ENCODE assay signal across 2 cellular contexts in the genomic region with DNA sequence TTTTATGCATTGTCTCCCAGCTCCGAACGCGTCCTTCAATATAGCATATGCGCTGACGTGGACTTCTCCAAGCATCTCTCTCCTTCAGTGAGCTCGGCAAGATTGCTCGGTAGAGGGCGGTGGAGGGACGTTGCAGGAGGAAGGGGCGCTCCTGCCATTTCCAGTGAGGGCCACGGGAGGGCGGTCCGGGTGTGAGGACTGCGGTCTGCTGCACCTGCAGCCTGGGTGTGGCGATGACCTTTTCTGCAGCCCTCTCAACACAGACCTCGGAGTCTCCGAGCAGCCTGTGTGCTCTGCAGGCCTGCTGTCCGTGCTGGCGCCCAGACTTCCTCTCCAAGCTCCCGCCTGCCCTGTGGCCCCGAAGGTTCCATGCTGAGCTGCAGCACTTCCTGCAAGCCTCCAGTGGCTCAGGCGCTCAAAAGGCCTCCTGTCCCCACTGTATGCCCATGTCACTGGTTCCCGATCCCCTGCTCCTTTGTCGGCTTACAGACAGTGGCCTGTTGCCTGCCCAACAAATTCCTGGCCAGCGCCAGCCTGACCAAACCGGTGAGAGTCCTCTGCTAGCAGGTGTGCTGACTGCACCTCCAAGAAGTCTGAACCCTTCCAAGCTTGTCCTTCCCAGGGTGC.
TF ChIP-seq lines count a peak whose summit lies in the region.

No MANE protein-coding gene starts in this region.

TF ChIP-seq in HCT116, 20 proteins besides CTCF, POLR2A, EP300 and RAD21:
- TF ChIP-seq JUND (IDR thresholded peaks at IDR 0.05): no peak
- TF ChIP-seq, protein P1, sequence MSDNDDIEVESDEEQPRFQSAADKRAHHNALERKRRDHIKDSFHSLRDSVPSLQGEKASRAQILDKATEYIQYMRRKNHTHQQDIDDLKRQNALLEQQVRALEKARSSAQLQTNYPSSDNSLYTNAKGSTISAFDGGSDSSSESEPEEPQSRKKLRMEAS (IDR thresholded peaks at IDR 0.05): peak; percentile 61
- TF ChIP-seq POLR2AphosphoS5 (IDR thresholded peaks at IDR 0.05; ENCODE audit: low read depth, low read length): no peak
- TF ChIP-seq EGR1 (IDR thresholded peaks at IDR 0.05; ENCODE audit: low read depth): no peak
- peak; percentile 87 for TF ChIP-seq CBX3 (IDR thresholded peaks at IDR 0.05; ENCODE audit: low read depth)
- TF ChIP-seq CEBPB (IDR thresholded peaks at IDR 0.05; ENCODE audit: low read depth): no peak
- no peak for TF ChIP-seq ZNF274 (IDR thresholded peaks at IDR 0.05; ENCODE audit: low read depth, low read length)
- no peak for TF ChIP-seq SP1 (IDR thresholded peaks at IDR 0.05; ENCODE audit: low read depth)
- no peak for TF ChIP-seq FOSL1 (IDR thresholded peaks at IDR 0.05; ENCODE audit: low read depth)
- no peak for TF ChIP-seq ZBTB33 (IDR thresholded peaks at IDR 0.05; ENCODE audit: extremely low read depth, insufficient replicate concordance, low read length)
- peak; percentile 65 for TF ChIP-seq YY1 (IDR thresholded peaks at IDR 0.05; ENCODE audit: extremely low read depth, insufficient replicate concordance, low read depth, low read length)
- no peak for TF ChIP-seq SRF (IDR thresholded peaks at IDR 0.05; ENCODE audit: low read depth)
- TF ChIP-seq TCF7L2 (IDR thresholded peaks at IDR 0.05; ENCODE audit: borderline replicate concordance, extremely low read depth, insufficient read depth, insufficient read length): no peak
- TF ChIP-seq ZFX (IDR thresholded peaks at IDR 0.05): no peak
- TF ChIP-seq EZH2 (IDR thresholded peaks at IDR 0.05): no peak
- TF ChIP-seq SIN3A (IDR thresholded peaks at IDR 0.05; ENCODE audit: low read depth): no peak
- TF ChIP-seq EZH2phosphoT487 (IDR thresholded peaks at IDR 0.05; ENCODE audit: borderline replicate concordance): no peak
- TF ChIP-seq ATF3 (IDR thresholded peaks at IDR 0.05): no peak
- TF ChIP-seq REST (IDR thresholded peaks at IDR 0.05; ENCODE audit: low read depth): no peak
- TF ChIP-seq ELF1 (IDR thresholded peaks at IDR 0.05; ENCODE audit: borderline replicate concordance, low read depth): no peak

TF ChIP-seq in SK-N-SH, 30 proteins besides CTCF, POLR2A, EP300 and RAD21:
- no peak for TF ChIP-seq ELF1 (IDR thresholded peaks at IDR 0.05)
- peak; percentile 70; the same call in 1 of the 2 replicates for TF ChIP-seq RCOR1 (IDR thresholded peaks at IDR 0.05; ENCODE audit: low read length)
- no peak for TF ChIP-seq USF1 (IDR thresholded peaks at IDR 0.05; ENCODE audit: borderline replicate concordance, low read depth)
- TF ChIP-seq CHD2 (IDR thresholded peaks at IDR 0.05; ENCODE audit: low read length, partially characterized antibody): peak; percentile 59
- no peak for TF ChIP-seq GATA2 (CRISPR knock-in tag; IDR thresholded peaks at IDR 0.05)
- no peak for TF ChIP-seq RXRA (IDR thresholded peaks at IDR 0.05; ENCODE audit: borderline replicate concordance, low read depth)
- peak; percentile 99 for TF ChIP-seq SMC3 (IDR thresholded peaks at IDR 0.05; ENCODE audit: low read depth, low read length)
- no peak for TF ChIP-seq NFIC (IDR thresholded peaks at IDR 0.05; ENCODE audit: borderline replicate concordance)
- TF ChIP-seq, protein P1 (IDR thresholded peaks at IDR 0.05; ENCODE audit: low read depth): 0 out of 2 replicates have a peak, but pooled peaks have one; percentile 27
- 0 out of 2 replicates have a peak, but pooled peaks have one; percentile 28 for TF ChIP-seq RFX5 (IDR thresholded peaks at IDR 0.05; ENCODE audit: low read length)
- TF ChIP-seq MXI1 (IDR thresholded peaks at IDR 0.05; ENCODE audit: low read depth, low read length): no peak
- no peak for TF ChIP-seq FOSL2 (IDR thresholded peaks at IDR 0.05; ENCODE audit: borderline replicate concordance, low read depth)
- TF ChIP-seq GABPA (IDR thresholded peaks at IDR 0.05; ENCODE audit: low read depth): no peak
